Comparison of ENCODE assay signal across 8 cellular contexts in genomic region chr1:151458936-151459330, GRCh38. TPM values are rescaled to one million over a fixed set of nuclear protein-coding genes. Genes with fewer than 3 reads are reported as not detected.
DNase-seq lines count a peak whose midpoint lies in the region; FAIRE-seq and TF ChIP-seq lines count a peak whose summit lies in the region.

No MANE protein-coding gene starts in this region.

- TF ChIP-seq CTCF in WERI-Rb-1 (IDR thresholded peaks at IDR 0.05; ENCODE audit: low read depth, low read length) (no peak), bronchial epithelial cell (IDR thresholded peaks at IDR 0.05; ENCODE audit: insufficient read depth, low read length, severe bottlenecking) (no peak), kidney epithelial cell (IDR thresholded peaks at IDR 0.05; ENCODE audit: insufficient read depth, low read length, poor library complexity, severe bottlenecking) (no peak)

- H3K27me3 ChIP-seq in WERI-Rb-1 (ENCODE audit: insufficient read depth, low read depth, severe bottlenecking) (no peaks in the 10 kb centered on the region), bronchial epithelial cell (ENCODE audit: control insufficient read depth, insufficient read depth, low read length) (no peaks in the 10 kb centered on the region), kidney epithelial cell (ENCODE audit: control insufficient read depth, insufficient read depth, low read length) (no peaks in the 10 kb centered on the region)

- FAIRE-seq in bronchial epithelial cell (lab: Jason Lieb, UNC), result no peak

- DNase-seq in DMS79 (lab: John Stamatoyannopoulos, UW), result peak; percentile 39
- DNase-seq in H4 (ENCODE audit: low spot score), result peak; percentile 59
- peak; percentile 77 for DNase-seq in NCI-H1092 (lab: John Stamatoyannopoulos, UW)
- peak; percentile 92 for DNase-seq in WERI-Rb-1
- DNase-seq in bronchial epithelial cell (ENCODE audit: low read depth), result peak; percentile 33
- no peak for DNase-seq in kidney epithelial cell (ENCODE audit: low read depth)
- DNase-seq in stimulated activated CD4-positive, alpha-beta T cell treated with anti-CD3 and anti-CD28 coated beads, Interleukin-15, amount 100 ng/mL, for 24 hours, result peak; percentile 64
- DNase-seq in NCI-H187 treated with DMSO at 0.1 percent for 48 hours (lab: John Stamatoyannopoulos, UW), result no peak

- peak overlapping the region; percentile 62 for H3K4me3 ChIP-seq in WERI-Rb-1 (ENCODE audit: low read depth, low read length)
- H3K4me3 ChIP-seq in bronchial epithelial cell (ENCODE audit: low read depth, low read length), result peak overlapping the region; percentile 59
- H3K4me3 ChIP-seq in kidney epithelial cell (ENCODE audit: low read depth, low read length), result peak overlapping the region; percentile 85

- peaks cover 22% of the 10 kb centered on the region for H3K36me3 ChIP-seq in WERI-Rb-1
- H3K36me3 ChIP-seq in bronchial epithelial cell (ENCODE audit: control insufficient read depth, insufficient read depth, low read length), result no peaks in the 10 kb centered on the region
- H3K36me3 ChIP-seq in kidney epithelial cell (ENCODE audit: control insufficient read depth, insufficient read depth, low read length), result no peaks in the 10 kb centered on the region

- H3K9me3 ChIP-seq in WERI-Rb-1 (ENCODE audit: severe bottlenecking), result peaks cover 3% of the 10 kb centered on the region

- peak overlapping the region; percentile 88 for H3K27ac ChIP-seq in WERI-Rb-1

RNA-seq across cellular contexts. Expression of gene POGZ, which starts 0.4 kb away (rescaled TPM):
- total RNA-seq in H4 (2014; rRNA removed; shearing (Covaris generic)), result 10.2 and 16.6 TPM in 2 replicates
- total RNA-seq in bronchial epithelial cell, result 6.6 and 10.2 TPM in 2 replicates
- total RNA-seq in kidney epithelial cell, result 30.3 and 36.4 TPM in 2 replicates

RNA-seq across cellular contexts. Expression of gene CGN, which starts 52.3 kb away (rescaled TPM):
- total RNA-seq in H4 (2014; rRNA removed; shearing (Covaris generic)), result 0.31 and 1.8 TPM in 2 replicates
- total RNA-seq in bronchial epithelial cell (4.2 and 12.5 TPM in 2 replicates), kidney epithelial cell (23.6 and 29.3 TPM in 2 replicates)

RNA-seq across cellular contexts. Expression of gene PSMB4, which starts 59.6 kb away (rescaled TPM):
- 726 and 740 TPM in 2 replicates for total RNA-seq in H4 (2014; rRNA removed; shearing (Covaris generic))
- total RNA-seq in bronchial epithelial cell, result 350 and 396 TPM in 2 replicates
- total RNA-seq in kidney epithelial cell, result 301 and 332 TPM in 2 replicates

Comparison
In these comparisons a context has a peak if more than half of its experiments do, and no peak if none do; other contexts are left out.
1. DNase-seq: peak in DMS79 (single experiment), H4 (single experiment), NCI-H1092 (single experiment), WERI-Rb-1 (single experiment), bronchial epithelial cell (single experiment) and stimulated activated CD4-positive, alpha-beta T cell treated with anti-CD3 and anti-CD28 coated beads, Interleukin-15, amount 100 ng/mL, for 24 hours (single experiment); none in kidney epithelial cell (single experiment) and NCI-H187 treated with DMSO at 0.1 percent for 48 hours (single experiment).
2. Peak in every context shown above with its lines, with median percentiles within 50 percentile points of each other: H3K4me3 ChIP-seq.